8 cellular contexts compared by ENCODE assay signal in genomic region chr20:37290158-37290810, GRCh38. TPM values are rescaled to one million over a fixed set of nuclear protein-coding genes. Genes with fewer than 3 reads are reported as not detected.
A peak's percentile ranks its signal among the peaks of the same experiment; 100 is the strongest.
DNase-seq lines count a peak whose midpoint lies in the region; ATAC-seq and TF ChIP-seq lines count a peak whose summit lies in the region.

No MANE protein-coding gene starts in this region.

- intact Hi-C loops in sigmoid colon (cut with DNase I) = no loop called here

- H3K27ac ChIP-seq in WERI-Rb-1 (peak overlapping the region; percentile 90), foreskin keratinocyte (peak overlapping the region; percentile 92), sigmoid colon (peak overlapping the region; percentile 92 to 98 (median 98))

- peak overlapping the region; percentile 77 for H3K4me3 ChIP-seq in GM12864 (ENCODE audit: low read depth, low read length)
- H3K4me3 ChIP-seq in WERI-Rb-1 (ENCODE audit: low read depth, low read length) = peak overlapping the region; percentile 84
- H3K4me3 ChIP-seq in sigmoid colon = peak overlapping the region; percentile 90 to 97 (median 93)

- H3K27me3 ChIP-seq in WERI-Rb-1 (ENCODE audit: insufficient read depth, low read depth, severe bottlenecking) = no peaks in the 10 kb centered on the region
- H3K27me3 ChIP-seq in foreskin keratinocyte = no peaks in the 10 kb centered on the region
- H3K27me3 ChIP-seq in sigmoid colon = no peaks in the 10 kb centered on the region

- TF ChIP-seq POLR2A in sigmoid colon (IDR thresholded peaks at IDR 0.05) = no peak

- 17 to 60% methylated on average over 21 of the region's 21 CpGs for WGBS in sigmoid colon, 2 donors

- DNase-seq in GM12864 (ENCODE audit: low read depth) (no peak), WERI-Rb-1 (no peak), foreskin keratinocyte (no peak), sigmoid colon (no peak), HuH-7.5 (ENCODE audit: low spot score) (no peak), AML-193 (lab: John Stamatoyannopoulos, UW) (no peak)

- peaks cover 21% of the 10 kb centered on the region for H3K36me3 ChIP-seq in WERI-Rb-1
- peaks cover 0 to 14% (median 0%) of the 10 kb centered on the region in 4 donors for H3K36me3 ChIP-seq in sigmoid colon

- H3K9me3 ChIP-seq in WERI-Rb-1 (ENCODE audit: severe bottlenecking) = no peaks in the 10 kb centered on the region
- H3K9me3 ChIP-seq in sigmoid colon = no peaks in the 10 kb centered on the region

- H3K4me1 ChIP-seq in foreskin keratinocyte (peaks cover 26% of the 10 kb centered on the region), sigmoid colon (peaks cover 0 to 40% (median 30%) of the 10 kb centered on the region in 4 donors)

- no peak for ATAC-seq in foreskin keratinocyte
- no peak for ATAC-seq in HG03280 (IDR thresholded peaks at IDR 0.05; ENCODE audit: unreplicated experiment)
- ATAC-seq in HG02852 (IDR thresholded peaks at IDR 0.05; ENCODE audit: unreplicated experiment) = no peak

- no peak for TF ChIP-seq EP300 in sigmoid colon (IDR thresholded peaks at IDR 0.05)

- TF ChIP-seq CTCF in GM12864 (IDR thresholded peaks at IDR 0.05; ENCODE audit: low read depth, low read length, missing control alignments) (no peak), WERI-Rb-1 (IDR thresholded peaks at IDR 0.05; ENCODE audit: low read depth, low read length) (no peak), foreskin keratinocyte (conservative IDR thresholded peaks at IDR 0.05) (no peak), sigmoid colon (IDR thresholded peaks at IDR 0.05) (no peak)

RNA-seq across cellular contexts. Expression of gene MANBAL, which starts 0.8 kb away (rescaled TPM):
- total RNA-seq in foreskin keratinocyte (46.6 and 50.0 TPM in 2 replicates), sigmoid colon (10 to 100 TPM; 30.4 to 68.5 (median 58.2) TPM)
- polyA plus RNA-seq in foreskin keratinocyte (87.1 and 96.4 TPM in 2 replicates), sigmoid colon (10 to 100 TPM; 34.2 to 57.1 (median 42.0) TPM)

RNA-seq across cellular contexts. Expression of gene GHRH, which starts 28.7 kb away (rescaled TPM):
- total RNA-seq in foreskin keratinocyte (not detected in 2 replicates), sigmoid colon (not detected)
- polyA plus RNA-seq in foreskin keratinocyte (not detected in 2 replicates), sigmoid colon (not detected)

RNA-seq across cellular contexts. Expression of gene SRC, which starts 55.7 kb away (rescaled TPM):
- total RNA-seq in foreskin keratinocyte = 29.8 and 36.6 TPM in 2 replicates
- 22.2 and 26.2 TPM in 2 replicates for polyA plus RNA-seq in foreskin keratinocyte
- 10 to 100 TPM; 28.1 to 52.3 (median 40.0) TPM for total RNA-seq in sigmoid colon
- polyA plus RNA-seq in sigmoid colon = 10 to 100 TPM; 64.3 to 91.8 (median 79.1) TPM
